Comparison of ENCODE assay signal across 2 cellular contexts in the genomic region with DNA sequence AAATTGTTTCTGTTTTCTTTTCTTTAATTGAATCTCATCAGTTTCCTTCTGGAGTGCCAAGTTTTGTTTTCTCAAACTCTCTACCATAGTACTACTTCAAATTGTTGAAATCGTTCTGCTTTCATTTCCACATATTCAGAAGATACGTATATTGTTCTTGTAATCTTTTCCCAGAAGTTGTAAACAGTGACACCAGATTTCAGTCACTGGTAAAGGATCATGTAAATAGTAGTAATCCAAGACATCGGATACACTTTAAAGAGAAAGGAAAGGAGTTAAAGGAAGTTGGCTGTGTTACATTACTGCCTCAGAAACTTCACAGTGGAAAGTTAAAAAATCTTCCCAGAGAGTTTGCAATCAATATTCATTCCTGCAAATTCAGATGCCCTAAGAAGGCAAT.
TF ChIP-seq lines count a peak whose summit lies in the region.

No MANE protein-coding gene starts in this region.

TF ChIP-seq in GM23338, 12 proteins besides CTCF, POLR2A, EP300 and RAD21 (continued from another document):
- TF ChIP-seq, protein P1, sequence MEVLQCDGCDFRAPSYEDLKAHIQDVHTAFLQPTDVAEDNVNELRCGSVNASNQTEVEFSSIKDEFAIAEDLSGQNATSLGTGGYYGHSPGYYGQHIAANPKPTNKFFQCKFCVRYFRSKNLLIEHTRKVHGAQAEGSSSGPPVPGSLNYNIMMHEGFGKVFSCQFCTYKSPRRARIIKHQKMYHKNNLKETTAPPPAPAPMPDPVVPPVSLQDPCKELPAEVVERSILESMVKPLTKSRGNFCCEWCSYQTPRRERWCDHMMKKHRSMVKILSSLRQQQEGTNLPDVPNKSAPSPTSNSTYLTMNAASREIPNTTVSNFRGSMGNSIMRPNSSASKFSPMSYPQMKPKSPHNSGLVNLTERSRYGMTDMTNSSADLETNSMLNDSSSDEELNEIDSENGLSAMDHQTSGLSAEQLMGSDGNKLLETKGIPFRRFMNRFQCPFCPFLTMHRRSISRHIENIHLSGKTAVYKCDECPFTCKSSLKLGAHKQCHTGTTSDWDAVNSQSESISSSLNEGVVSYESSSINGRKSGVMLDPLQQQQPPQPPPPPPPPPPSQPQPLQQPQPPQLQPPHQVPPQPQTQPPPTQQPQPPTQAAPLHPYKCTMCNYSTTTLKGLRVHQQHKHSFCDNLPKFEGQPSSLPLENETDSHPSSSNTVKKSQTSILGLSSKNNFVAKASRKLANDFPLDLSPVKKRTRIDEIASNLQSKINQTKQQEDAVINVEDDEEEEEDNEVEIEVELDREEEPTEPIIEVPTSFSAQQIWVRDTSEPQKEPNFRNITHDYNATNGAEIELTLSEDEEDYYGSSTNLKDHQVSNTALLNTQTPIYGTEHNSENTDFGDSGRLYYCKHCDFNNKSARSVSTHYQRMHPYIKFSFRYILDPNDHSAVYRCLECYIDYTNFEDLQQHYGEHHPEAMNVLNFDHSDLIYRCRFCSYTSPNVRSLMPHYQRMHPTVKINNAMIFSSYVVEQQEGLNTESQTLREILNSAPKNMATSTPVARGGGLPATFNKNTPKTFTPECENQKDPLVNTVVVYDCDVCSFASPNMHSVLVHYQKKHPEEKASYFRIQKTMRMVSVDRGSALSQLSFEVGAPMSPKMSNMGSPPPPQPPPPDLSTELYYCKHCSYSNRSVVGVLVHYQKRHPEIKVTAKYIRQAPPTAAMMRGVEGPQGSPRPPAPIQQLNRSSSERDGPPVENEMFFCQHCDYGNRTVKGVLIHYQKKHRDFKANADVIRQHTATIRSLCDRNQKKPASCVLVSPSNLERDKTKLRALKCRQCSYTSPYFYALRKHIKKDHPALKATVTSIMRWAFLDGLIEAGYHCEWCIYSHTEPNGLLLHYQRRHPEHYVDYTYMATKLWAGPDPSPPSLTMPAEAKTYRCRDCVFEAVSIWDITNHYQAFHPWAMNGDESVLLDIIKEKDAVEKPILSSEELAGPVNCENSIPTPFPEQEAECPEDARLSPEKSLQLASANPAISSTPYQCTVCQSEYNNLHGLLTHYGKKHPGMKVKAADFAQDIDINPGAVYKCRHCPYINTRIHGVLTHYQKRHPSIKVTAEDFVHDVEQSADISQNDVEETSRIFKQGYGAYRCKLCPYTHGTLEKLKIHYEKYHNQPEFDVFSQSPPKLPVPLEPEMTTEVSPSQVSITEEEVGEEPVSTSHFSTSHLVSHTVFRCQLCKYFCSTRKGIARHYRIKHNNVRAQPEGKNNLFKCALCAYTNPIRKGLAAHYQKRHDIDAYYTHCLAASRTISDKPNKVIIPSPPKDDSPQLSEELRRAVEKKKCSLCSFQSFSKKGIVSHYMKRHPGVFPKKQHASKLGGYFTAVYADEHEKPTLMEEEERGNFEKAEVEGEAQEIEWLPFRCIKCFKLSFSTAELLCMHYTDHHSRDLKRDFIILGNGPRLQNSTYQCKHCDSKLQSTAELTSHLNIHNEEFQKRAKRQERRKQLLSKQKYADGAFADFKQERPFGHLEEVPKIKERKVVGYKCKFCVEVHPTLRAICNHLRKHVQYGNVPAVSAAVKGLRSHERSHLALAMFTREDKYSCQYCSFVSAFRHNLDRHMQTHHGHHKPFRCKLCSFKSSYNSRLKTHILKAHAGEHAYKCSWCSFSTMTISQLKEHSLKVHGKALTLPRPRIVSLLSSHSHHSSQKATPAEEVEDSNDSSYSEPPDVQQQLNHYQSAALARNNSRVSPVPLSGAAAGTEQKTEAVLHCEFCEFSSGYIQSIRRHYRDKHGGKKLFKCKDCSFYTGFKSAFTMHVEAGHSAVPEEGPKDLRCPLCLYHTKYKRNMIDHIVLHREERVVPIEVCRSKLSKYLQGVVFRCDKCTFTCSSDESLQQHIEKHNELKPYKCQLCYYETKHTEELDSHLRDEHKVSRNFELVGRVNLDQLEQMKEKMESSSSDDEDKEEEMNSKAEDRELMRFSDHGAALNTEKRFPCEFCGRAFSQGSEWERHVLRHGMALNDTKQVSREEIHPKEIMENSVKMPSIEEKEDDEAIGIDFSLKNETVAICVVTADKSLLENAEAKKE (CRISPR knock-in tag; IDR thresholded peaks at IDR 0.05), result no peak
- TF ChIP-seq EZH2phosphoT487 (IDR thresholded peaks at IDR 0.05; ENCODE audit: unreplicated experiment), result no peak

TF ChIP-seq in GM12878, 131 proteins besides CTCF, POLR2A, EP300 and RAD21 (continued from another document):
- TF ChIP-seq CREB1 (IDR thresholded peaks at IDR 0.05; ENCODE audit: low read depth) (no peak), ZNF274 (IDR thresholded peaks at IDR 0.05; ENCODE audit: insufficient read depth, insufficient read length) (no peak), KDM1A (IDR thresholded peaks at IDR 0.05; ENCODE audit: borderline replicate concordance) (no peak), LARP7 (IDR thresholded peaks at IDR 0.05) (no peak), SUZ12 (IDR thresholded peaks at IDR 0.05; ENCODE audit: unreplicated experiment) (no peak), RELA (IDR thresholded peaks at IDR 0.05; ENCODE audit: borderline replicate concordance, partially characterized antibody) (no peak), IKZF1 (conservative IDR thresholded peaks at IDR 0.05) (no peak), HDAC2 (IDR thresholded peaks at IDR 0.05) (no peak), ZZZ3 (IDR thresholded peaks at IDR 0.05; ENCODE audit: control insufficient read depth, insufficient read length, low read depth) (no peak), SIN3A (IDR thresholded peaks at IDR 0.05; ENCODE audit: low read depth, low read length) (no peak), TCF3 (IDR thresholded peaks at IDR 0.05; ENCODE audit: borderline replicate concordance, insufficient read depth, low read depth, low read length) (no peak)
- TF ChIP-seq, protein P2, sequence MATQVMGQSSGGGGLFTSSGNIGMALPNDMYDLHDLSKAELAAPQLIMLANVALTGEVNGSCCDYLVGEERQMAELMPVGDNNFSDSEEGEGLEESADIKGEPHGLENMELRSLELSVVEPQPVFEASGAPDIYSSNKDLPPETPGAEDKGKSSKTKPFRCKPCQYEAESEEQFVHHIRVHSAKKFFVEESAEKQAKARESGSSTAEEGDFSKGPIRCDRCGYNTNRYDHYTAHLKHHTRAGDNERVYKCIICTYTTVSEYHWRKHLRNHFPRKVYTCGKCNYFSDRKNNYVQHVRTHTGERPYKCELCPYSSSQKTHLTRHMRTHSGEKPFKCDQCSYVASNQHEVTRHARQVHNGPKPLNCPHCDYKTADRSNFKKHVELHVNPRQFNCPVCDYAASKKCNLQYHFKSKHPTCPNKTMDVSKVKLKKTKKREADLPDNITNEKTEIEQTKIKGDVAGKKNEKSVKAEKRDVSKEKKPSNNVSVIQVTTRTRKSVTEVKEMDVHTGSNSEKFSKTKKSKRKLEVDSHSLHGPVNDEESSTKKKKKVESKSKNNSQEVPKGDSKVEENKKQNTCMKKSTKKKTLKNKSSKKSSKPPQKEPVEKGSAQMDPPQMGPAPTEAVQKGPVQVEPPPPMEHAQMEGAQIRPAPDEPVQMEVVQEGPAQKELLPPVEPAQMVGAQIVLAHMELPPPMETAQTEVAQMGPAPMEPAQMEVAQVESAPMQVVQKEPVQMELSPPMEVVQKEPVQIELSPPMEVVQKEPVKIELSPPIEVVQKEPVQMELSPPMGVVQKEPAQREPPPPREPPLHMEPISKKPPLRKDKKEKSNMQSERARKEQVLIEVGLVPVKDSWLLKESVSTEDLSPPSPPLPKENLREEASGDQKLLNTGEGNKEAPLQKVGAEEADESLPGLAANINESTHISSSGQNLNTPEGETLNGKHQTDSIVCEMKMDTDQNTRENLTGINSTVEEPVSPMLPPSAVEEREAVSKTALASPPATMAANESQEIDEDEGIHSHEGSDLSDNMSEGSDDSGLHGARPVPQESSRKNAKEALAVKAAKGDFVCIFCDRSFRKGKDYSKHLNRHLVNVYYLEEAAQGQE (IDR thresholded peaks at IDR 0.05; ENCODE audit: low read depth, low read length), result no peak
